Comparison of ENCODE assay signal across 33 cellular contexts in the genomic region with DNA sequence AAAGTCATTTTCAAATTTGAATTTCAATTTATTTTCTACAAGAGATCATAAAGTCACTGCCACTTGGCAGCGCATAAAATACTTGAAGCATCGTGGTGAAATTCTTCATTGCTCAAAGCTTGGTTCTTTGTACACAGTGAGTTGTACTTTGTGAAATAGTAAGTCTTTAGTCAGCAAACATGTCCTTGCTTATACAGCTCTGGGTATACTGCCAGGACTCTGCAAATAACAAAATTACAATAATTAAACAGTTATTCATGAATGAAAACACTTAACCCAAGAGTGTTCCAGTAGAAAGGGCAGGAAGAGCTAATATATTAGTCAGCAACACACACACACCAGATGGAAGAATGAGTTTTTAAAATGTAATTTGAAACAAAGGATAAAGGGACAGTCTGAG.
A peak's percentile ranks its signal among the peaks of the same experiment; 100 is the strongest.
DNase-seq lines count a peak whose midpoint lies in the region; ATAC-seq, FAIRE-seq and TF ChIP-seq lines count a peak whose summit lies in the region.
"Had no signal": no experiment of that assay in that cellular context is flagged by ENCODE, and none has a peak within 500 bp of the region (broad histone marks: within the 10 kb centered on the region; RNA-seq: fewer than 3 reads in every experiment).

No MANE protein-coding gene starts in this region.

- H3K4me2 ChIP-seq in keratinocyte (ENCODE audit: control insufficient read depth, extremely low read depth, insufficient read depth, low read depth, low read length): peak overlapping the region; percentile 19
- H3K4me2 ChIP-seq: A549, KMS-11, PC-9 had no signal

- H3K36me3 Mint-ChIP-seq in activated naive CD4-positive, alpha-beta T cell treated with anti-CD3 and anti-CD28 coated beads for 36 hours (ENCODE audit: low read depth): no peaks in the 10 kb centered on the region
- H3K36me3 Mint-ChIP-seq: activated CD8-positive, alpha-beta memory T cell treated with anti-CD3 and anti-CD28 coated beads, Interleukin-2, amount 10 ng/mL, durations not matched to agents 7 days and 5 days; immature natural killer cell had no signal

- no peak for ATAC-seq in HG02981 (IDR thresholded peaks at IDR 0.05; ENCODE audit: unreplicated experiment)
- ATAC-seq: A549; activated CD8-positive, alpha-beta memory T cell treated with anti-CD3 and anti-CD28 coated beads, Interleukin-2, amount 10 ng/mL, durations not matched to agents 7 days and 5 days; activated naive CD8-positive, alpha-beta T cell treated with anti-CD3 and anti-CD28 coated beads, Interleukin-2, amount 50 U/mL, for 24 hours; activated T-cell treated with anti-CD3 and anti-CD28 coated beads, Interleukin-2, amount 50 U/mL, for 4 hours; GM12878; left lobe of liver; right cardiac atrium; Right ventricle myocardium inferior; SK-N-SH treated with all-trans-retinoic acid at 6 μM for 48 hours had no signal

- H3K4me3 ChIP-seq in astrocyte of the spinal cord (ENCODE audit: low read depth, low read length): no peak overlapping the region
- H3K4me3 ChIP-seq in keratinocyte (ENCODE audit: control insufficient read depth in 2 of 3, extremely low read depth in 1 of 3, insufficient read depth in 2 of 3, low read depth in 1 of 3, low read length in 3 of 3): no peak overlapping the region
- H3K4me3 ChIP-seq: A549, GM12878, PC-9, uterus had no signal

- H3K79me2 ChIP-seq in keratinocyte (ENCODE audit: control insufficient read depth, insufficient read depth, low read length): no peaks in the 10 kb centered on the region

- H4K20me1 ChIP-seq in keratinocyte (ENCODE audit: control insufficient read depth, extremely low read depth, insufficient read depth, low read length): no peaks in the 10 kb centered on the region

- H3K27me3 ChIP-seq in keratinocyte (ENCODE audit: control insufficient read depth, extremely low read depth, insufficient read depth, low read length): no peaks in the 10 kb centered on the region
- H3K27me3 ChIP-seq: uterus had no signal

- no peak overlapping the region for H2AFZ ChIP-seq in keratinocyte (ENCODE audit: control insufficient read depth, low read length)
- H2AFZ ChIP-seq: PC-9 had no signal

- dilution Hi-C loops in keratinocyte (cut with MboI; ENCODE audit: extremely low pct_ligation_motif_present, low sequenced_read_pairs): no loop called here

- no peaks in the 10 kb centered on the region for H3K9me3 ChIP-seq in keratinocyte (ENCODE audit: control insufficient read depth, low read depth, low read length)
- H3K9me3 ChIP-seq: A549, uterus had no signal

- H3K27me3 Mint-ChIP-seq in activated naive CD4-positive, alpha-beta T cell treated with anti-CD3 and anti-CD28 coated beads for 36 hours (ENCODE audit: low read depth): no peaks in the 10 kb centered on the region
- H3K27me3 Mint-ChIP-seq: activated CD8-positive, alpha-beta memory T cell treated with anti-CD3 and anti-CD28 coated beads, Interleukin-2, amount 10 ng/mL, durations not matched to agents 7 days and 5 days; activated naive CD8-positive, alpha-beta T cell treated with anti-CD3 and anti-CD28 coated beads, Interleukin-2, amount 50 U/mL, for 24 hours; CD4-positive, alpha-beta T cell; stimulated activated naive CD8-positive, alpha-beta T cell treated with anti-CD3 and anti-CD28 coated beads, Interleukin-15, Interleukin-2, amounts not matched to agents 100 ng/mL and 50 ng/mL, for 24 hours had no signal

- CTCF ChIA-PET in activated naive CD4-positive, alpha-beta T cell treated with anti-CD3 and anti-CD28 coated beads for 36 hours (lab: Charles Lee): no interaction called here

- H3K4me1 ChIP-seq in keratinocyte (ENCODE audit: control insufficient read depth, extremely low read depth, insufficient read depth, low read length): peaks cover 5% of the 10 kb centered on the region
- H3K4me1 ChIP-seq: A549, uterus had no signal

- no peak overlapping the region for H3K27ac Mint-ChIP-seq in activated naive CD4-positive, alpha-beta T cell treated with anti-CD3 and anti-CD28 coated beads for 36 hours
- H3K27ac Mint-ChIP-seq: activated CD8-positive, alpha-beta memory T cell treated with anti-CD3 and anti-CD28 coated beads, Interleukin-2, amount 10 ng/mL, durations not matched to agents 7 days and 5 days; activated naive CD8-positive, alpha-beta T cell treated with anti-CD3 and anti-CD28 coated beads, Interleukin-2, amount 50 U/mL, for 24 hours; CD4-positive, alpha-beta T cell; endodermal cell; immature natural killer cell; stimulated activated naive CD8-positive, alpha-beta T cell treated with anti-CD3 and anti-CD28 coated beads, Interleukin-15, Interleukin-2, amounts not matched to agents 100 ng/mL and 50 ng/mL, for 24 hours; T-helper 1 cell treated with Interleukin-12 subunit alpha and Interleukin-12 subunit beta and Interleukin-4 antibody, amounts not matched to agents 30 μg/mL and 1 μg/mL, for 36 hours had no signal

- DNase-seq in NCI-H2081 (lab: John Stamatoyannopoulos, UW): peak; percentile 54 to 81
- DNase-seq in astrocyte of the spinal cord (ENCODE audit: low read depth, low spot score): peak; percentile 0
- peak; percentile 7 for DNase-seq in keratinocyte (ENCODE audit: low read depth, low spot score)
- no peak for DNase-seq in activated naive CD4-positive, alpha-beta T cell treated with anti-CD3 and anti-CD28 coated beads for 36 hours
- DNase-seq in AG08396 (ENCODE audit: low spot score): no peak
- no peak for DNase-seq in NCI-H526 (lab: John Stamatoyannopoulos, UW)
- DNase-seq: activated CD4-positive, CD25-positive, alpha-beta regulatory T cell; activated CD8-positive, alpha-beta memory T cell treated with anti-CD3 and anti-CD28 coated beads, Interleukin-2, amount 10 ng/mL, durations not matched to agents 7 days and 5 days; activated naive CD8-positive, alpha-beta T cell treated with anti-CD3 and anti-CD28 coated beads, Interleukin-2, amount 50 U/mL, for 24 hours; activated T-cell treated with anti-CD3 and anti-CD28 coated beads, Interleukin-2, amount 50 U/mL, for 4 hours; AML-193; CD4-positive, alpha-beta T cell; dermis blood vessel endothelial cell; endodermal cell; immature natural killer cell; NCI-H1436 treated with DMSO at 0.1 percent for 48 hours; NK-92 treated with Interleukin-12 subunit alpha and Interleukin-12 subunit beta, amount 100 ng/mL, for 24 hours; PC-9; right cardiac atrium; stimulated activated CD4-positive, alpha-beta T cell treated with anti-CD3 and anti-CD28 coated beads, Interleukin-2, amount 100 ng/mL, for 24 hours; uterus had no signal

- H3K4me3 Mint-ChIP-seq in activated naive CD4-positive, alpha-beta T cell treated with anti-CD3 and anti-CD28 coated beads for 36 hours: no peak overlapping the region
- H3K4me3 Mint-ChIP-seq: activated CD8-positive, alpha-beta memory T cell treated with anti-CD3 and anti-CD28 coated beads, Interleukin-2, amount 10 ng/mL, durations not matched to agents 7 days and 5 days; activated naive CD8-positive, alpha-beta T cell treated with anti-CD3 and anti-CD28 coated beads, Interleukin-2, amount 50 U/mL, for 24 hours; activated T-cell treated with anti-CD3 and anti-CD28 coated beads, Interleukin-2, amount 50 U/mL, for 4 hours; CD4-positive, alpha-beta T cell; endodermal cell; immature natural killer cell; stimulated activated naive CD8-positive, alpha-beta T cell treated with anti-CD3 and anti-CD28 coated beads, Interleukin-15, Interleukin-2, amounts not matched to agents 100 ng/mL and 50 ng/mL, for 24 hours; T-helper 1 cell treated with Interleukin-12 subunit alpha and Interleukin-12 subunit beta and Interleukin-4 antibody, amounts not matched to agents 30 μg/mL and 1 μg/mL, for 36 hours had no signal

- no peaks in the 10 kb centered on the region for H3K36me3 ChIP-seq in keratinocyte (ENCODE audit: control insufficient read depth in 2 of 2, extremely low read depth in 1 of 2, insufficient read depth in 2 of 2, low read length in 2 of 2)
- H3K36me3 ChIP-seq: uterus had no signal

- in situ Hi-C loops in astrocyte of the spinal cord (cut with HindIII; ENCODE audit: low sequenced_read_pairs): no loop called here

- peak overlapping the region; percentile 35 for H3K27ac ChIP-seq in 22Rv1
- peak overlapping the region; percentile 35 for H3K27ac ChIP-seq in keratinocyte (ENCODE audit: control insufficient read depth, insufficient read depth, low read length)
- H3K27ac ChIP-seq: A549, KMS-11, PC-9, uterus had no signal

- TF ChIP-seq CTCF in 22Rv1 (IDR thresholded peaks at IDR 0.05): no peak
- no peak for TF ChIP-seq CTCF in astrocyte of the spinal cord (IDR thresholded peaks at IDR 0.05; ENCODE audit: low read depth, low read length)
- TF ChIP-seq CTCF in keratinocyte (optimal IDR thresholded peaks at IDR 0.05 in 1 of 3, IDR thresholded peaks at IDR 0.05 in 1 of 3, conservative IDR thresholded peaks at IDR 0.05 in 1 of 3; ENCODE audit: extremely low read depth in 1 of 3, insufficient read depth in 2 of 3, low read length in 3 of 3): no peak

- H3K9me1 ChIP-seq in keratinocyte (ENCODE audit: control insufficient read depth, extremely low read depth, insufficient read depth, low read length): no peaks in the 10 kb centered on the region

- FAIRE-seq in keratinocyte (lab: Jason Lieb, UNC): no peak
- FAIRE-seq: A549, GM12878, H54, TTC549 had no signal

- no peaks in the 10 kb centered on the region for H3K4me1 Mint-ChIP-seq in activated naive CD4-positive, alpha-beta T cell treated with anti-CD3 and anti-CD28 coated beads for 36 hours (ENCODE audit: low read depth)
- H3K4me1 Mint-ChIP-seq: activated CD8-positive, alpha-beta memory T cell treated with anti-CD3 and anti-CD28 coated beads, Interleukin-2, amount 10 ng/mL, durations not matched to agents 7 days and 5 days; activated naive CD8-positive, alpha-beta T cell treated with anti-CD3 and anti-CD28 coated beads, Interleukin-2, amount 50 U/mL, for 24 hours; endodermal cell; immature natural killer cell had no signal

- H3K9ac ChIP-seq in keratinocyte (ENCODE audit: control insufficient read depth, extremely low read depth, insufficient read depth, low read length): no peak overlapping the region
- H3K9ac ChIP-seq: KMS-11 had no signal

- intact Hi-C loops in activated naive CD4-positive, alpha-beta T cell treated with anti-CD3 and anti-CD28 coated beads for 36 hours (cut with micrococcal nuclease): no loop called here

- H3K9me3 Mint-ChIP-seq in activated naive CD4-positive, alpha-beta T cell treated with anti-CD3 and anti-CD28 coated beads for 36 hours: peaks cover 1% of the 10 kb centered on the region
- H3K9me3 Mint-ChIP-seq: activated T-cell treated with anti-CD3 and anti-CD28 coated beads, Interleukin-2, amount 50 U/mL, for 4 hours; endodermal cell; stimulated activated naive CD8-positive, alpha-beta T cell treated with anti-CD3 and anti-CD28 coated beads, Interleukin-15, Interleukin-2, amounts not matched to agents 100 ng/mL and 50 ng/mL, for 24 hours; T-helper 1 cell treated with Interleukin-12 subunit alpha and Interleukin-12 subunit beta and Interleukin-4 antibody, amounts not matched to agents 30 μg/mL and 1 μg/mL, for 36 hours had no signal

Comparison
In these comparisons a context has a peak if more than half of its experiments do, and no peak if none do; other contexts are left out.
1. DNase-seq: peak in NCI-H2081 (2 of 2), astrocyte of the spinal cord (single experiment) and keratinocyte (single experiment); none in activated naive CD4-positive, alpha-beta T cell treated with anti-CD3 and anti-CD28 coated beads for 36 hours (single experiment), AG08396 (single experiment) and NCI-H526 (0 of 2).